ENCODE assay signal across 1 cellular context in the genomic region with DNA sequence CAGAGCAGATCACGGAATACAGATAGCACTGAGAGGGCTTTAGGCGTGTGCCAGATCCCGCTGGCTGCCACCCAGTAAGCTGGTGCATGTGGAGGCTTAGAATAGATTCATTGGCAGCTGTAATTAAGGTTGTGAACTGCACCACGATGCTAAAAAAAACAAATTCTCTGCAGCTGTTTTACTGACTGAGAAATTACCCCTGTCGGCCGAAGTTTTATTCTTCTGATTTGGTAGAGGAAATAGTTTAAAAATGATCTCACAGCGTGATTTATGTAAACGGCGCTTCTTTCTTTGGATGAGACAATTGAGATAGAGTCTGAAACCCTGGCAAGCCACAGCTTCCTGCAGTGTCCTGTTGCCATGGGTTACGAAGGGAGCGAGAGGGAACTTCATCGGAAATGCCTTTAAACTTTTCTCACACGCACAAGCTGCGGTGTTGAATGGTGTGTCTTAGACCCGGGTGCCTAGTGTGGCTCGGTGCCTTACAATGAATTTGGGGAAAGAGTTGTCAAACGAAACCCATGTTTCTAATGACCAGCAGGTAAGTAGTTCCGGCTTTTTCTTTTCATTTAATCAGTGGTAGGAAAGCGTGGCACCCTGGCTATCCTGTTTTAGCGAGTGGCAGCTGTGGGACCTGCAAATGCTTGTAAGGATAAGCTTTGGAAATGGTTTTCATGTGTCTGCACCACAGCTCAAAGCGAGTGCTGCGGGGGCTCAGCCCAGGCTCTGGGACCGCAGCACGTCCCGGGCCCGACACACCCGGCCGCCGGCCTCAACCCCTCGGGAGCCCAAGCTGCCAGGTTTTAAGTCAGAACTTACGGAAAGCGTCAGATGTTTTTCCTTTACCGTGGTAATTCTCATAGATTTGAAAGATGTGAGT.
TF ChIP-seq lines count a peak whose summit lies in the region.

No MANE protein-coding gene starts in this region.

TF ChIP-seq in H1, 55 proteins besides CTCF, POLR2A, EP300 and RAD21 (continued from another document):
- TF ChIP-seq YY1 (IDR thresholded peaks at IDR 0.05; ENCODE audit: low read depth, low read length) (no peak), POLR2AphosphoS5 (IDR thresholded peaks at IDR 0.05; ENCODE audit: low read depth, low read length) (no peak), SP1 (IDR thresholded peaks at IDR 0.05; ENCODE audit: low read depth, low read length) (0 out of 2 replicates have a peak, but pooled peaks have one; percentile 26)
